Comparison of ENCODE assay signal across 18 cellular contexts in the genomic region with DNA sequence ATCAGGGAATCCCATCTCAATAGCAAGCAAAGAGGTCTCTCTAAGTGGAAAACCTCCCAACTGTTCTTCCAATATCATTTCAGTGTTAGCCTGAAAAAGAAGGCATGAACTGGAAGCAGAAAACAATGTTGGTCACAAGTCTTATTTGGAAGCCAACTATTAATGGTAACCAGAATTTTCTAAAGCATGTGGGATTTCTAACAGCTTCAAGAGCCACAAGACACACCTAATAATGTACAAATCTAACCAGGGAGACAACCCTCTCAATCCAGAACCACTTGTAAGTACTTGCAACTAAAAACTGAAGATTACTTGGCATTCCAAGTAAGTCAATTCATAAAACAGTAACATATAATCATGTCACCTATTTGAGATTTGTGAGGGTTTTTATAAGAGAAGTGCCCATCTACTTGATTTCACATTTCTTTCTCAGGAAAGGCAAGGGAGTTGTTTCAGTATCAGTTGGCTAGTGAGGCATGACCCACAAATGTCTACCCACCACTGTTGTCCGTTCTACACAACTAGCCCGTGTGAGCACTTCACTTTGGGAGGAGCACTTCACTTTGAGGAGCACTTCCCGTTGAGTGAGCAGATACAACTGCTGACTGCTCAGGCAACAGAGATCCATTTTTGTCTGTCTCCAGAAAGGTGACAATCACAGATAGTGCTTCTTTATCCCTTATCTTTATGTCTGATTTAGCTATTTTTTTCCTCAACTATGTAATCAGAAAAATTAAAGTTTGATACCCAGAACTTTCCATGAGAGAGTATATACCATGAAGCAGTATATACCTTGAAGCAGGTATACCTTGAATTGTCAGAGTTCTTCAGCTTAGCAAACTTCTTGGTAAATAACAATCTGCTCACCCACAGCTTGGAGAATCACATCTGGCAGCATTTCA. TPM values are rescaled to one million over a fixed set of nuclear protein-coding genes. Genes with fewer than 3 reads are reported as not detected.
DNase-seq lines count a peak whose midpoint lies in the region; ATAC-seq, FAIRE-seq and TF ChIP-seq lines count a peak whose summit lies in the region.
"Had no signal": no experiment of that assay in that cellular context is flagged by ENCODE, and none has a peak within 500 bp of the region (broad histone marks: within the 10 kb centered on the region; RNA-seq: fewer than 3 reads in every experiment).

No MANE protein-coding gene starts in this region.

- peak overlapping the region; percentile 65 for H3K9ac ChIP-seq in adipocyte (ENCODE audit: low read length)
- H3K9ac ChIP-seq in mesenchymal stem cell (ENCODE audit: low read length), result no peak overlapping the region

- H3K36me3 Mint-ChIP-seq in activated CD8-positive, alpha-beta memory T cell treated with anti-CD3 and anti-CD28 coated beads, Interleukin-2, amount 10 ng/mL, durations not matched to agents 7 days and 5 days, result peaks cover 35% of the 10 kb centered on the region
- H3K36me3 Mint-ChIP-seq in nephron progenitor cell (ENCODE audit: low read depth), result peaks cover 36% of the 10 kb centered on the region

- no peak overlapping the region for H2AFZ ChIP-seq in mesenchymal stem cell (ENCODE audit: low read depth, low read length)
- H2AFZ ChIP-seq: PC-9 had no signal

- TF ChIP-seq POLR2A in GM12891 (IDR thresholded peaks at IDR 0.05; ENCODE audit: low read depth, low read length), result no peak

- no peak for ATAC-seq in thoracic aorta (ENCODE audit: insufficient number of reproducible peaks, low FRiP score, low read depth)
- no peak for ATAC-seq in activated CD8-positive, alpha-beta memory T cell treated with anti-CD3 and anti-CD28 coated beads, Interleukin-2, amount 10 ng/mL, durations not matched to agents 7 days and 5 days
- ATAC-seq: effector memory CD8-positive, alpha-beta T cell; left cardiac atrium had no signal

- peak overlapping the region; percentile 83 for H3K27ac ChIP-seq in mesenchymal stem cell (ENCODE audit: low read length, poor library complexity, severe bottlenecking)
- peak overlapping the region; percentile 34 to 41 for H3K27ac ChIP-seq in thoracic aorta
- H3K27ac ChIP-seq: PC-9 had no signal

- H3K4me1 Mint-ChIP-seq in activated CD8-positive, alpha-beta memory T cell treated with anti-CD3 and anti-CD28 coated beads, Interleukin-2, amount 10 ng/mL, durations not matched to agents 7 days and 5 days, result peaks cover 26% of the 10 kb centered on the region
- no peaks in the 10 kb centered on the region for H3K4me1 Mint-ChIP-seq in nephron progenitor cell

- H4K8ac ChIP-seq in mesenchymal stem cell (ENCODE audit: low read length), result no peak overlapping the region

- no peak overlapping the region for H2BK120ac ChIP-seq in mesenchymal stem cell (ENCODE audit: low read depth, low read length)

- no peaks in the 10 kb centered on the region for H3K9me3 Mint-ChIP-seq in activated CD8-positive, alpha-beta memory T cell treated with anti-CD3 and anti-CD28 coated beads, Interleukin-2, amount 10 ng/mL, durations not matched to agents 7 days and 5 days (ENCODE audit: low read depth)
- H3K9me3 Mint-ChIP-seq in nephron progenitor cell, result no peaks in the 10 kb centered on the region
- H3K9me3 Mint-ChIP-seq: activated T-cell treated with anti-CD3 and anti-CD28 coated beads, Interleukin-2, amount 50 U/mL, for 24 hours; CD4-positive, CD25-positive, alpha-beta regulatory T cell; central memory CD8-positive, alpha-beta T cell; effector memory CD8-positive, alpha-beta T cell had no signal

- peak overlapping the region; percentile 69 for H2BK5ac ChIP-seq in mesenchymal stem cell (ENCODE audit: low read depth, low read length, poor library complexity, severe bottlenecking)

- H2BK12ac ChIP-seq in mesenchymal stem cell (ENCODE audit: low read length in 2 of 2), result no peak overlapping the region

- no peak overlapping the region for H3K27ac Mint-ChIP-seq in activated CD8-positive, alpha-beta memory T cell treated with anti-CD3 and anti-CD28 coated beads, Interleukin-2, amount 10 ng/mL, durations not matched to agents 7 days and 5 days
- H3K27ac Mint-ChIP-seq in nephron progenitor cell, result no peak overlapping the region
- H3K27ac Mint-ChIP-seq: activated naive CD8-positive, alpha-beta T cell; activated T-cell treated with anti-CD3 and anti-CD28 coated beads, Interleukin-2, amount 50 U/mL, for 24 hours; CD4-positive, CD25-positive, alpha-beta regulatory T cell had no signal

- H4K91ac ChIP-seq in mesenchymal stem cell (ENCODE audit: low read length), result no peak overlapping the region

- no peak overlapping the region for H3K14ac ChIP-seq in mesenchymal stem cell (ENCODE audit: low read length in 2 of 2)

- H3K27me3 Mint-ChIP-seq in activated CD8-positive, alpha-beta memory T cell treated with anti-CD3 and anti-CD28 coated beads, Interleukin-2, amount 10 ng/mL, durations not matched to agents 7 days and 5 days, result no peaks in the 10 kb centered on the region
- H3K27me3 Mint-ChIP-seq in nephron progenitor cell (ENCODE audit: low read depth, poor library complexity), result no peaks in the 10 kb centered on the region
- H3K27me3 Mint-ChIP-seq: activated naive CD8-positive, alpha-beta T cell; activated T-cell treated with anti-CD3 and anti-CD28 coated beads, Interleukin-2, amount 50 U/mL, for 24 hours; CD4-positive, CD25-positive, alpha-beta regulatory T cell; central memory CD8-positive, alpha-beta T cell; effector memory CD8-positive, alpha-beta T cell had no signal

- H3K18ac ChIP-seq in mesenchymal stem cell (ENCODE audit: low read depth in 1 of 2, low read length in 2 of 2), result no peak overlapping the region

- no peak overlapping the region for H2AK5ac ChIP-seq in mesenchymal stem cell (ENCODE audit: low read length, severe bottlenecking)

- no peak for TF ChIP-seq CTCF in thoracic aorta (IDR thresholded peaks at IDR 0.05)
- TF ChIP-seq CTCF in nephron progenitor cell (IDR thresholded peaks at IDR 0.05), result no peak

- H3K27me3 ChIP-seq in adipocyte (replicated peaks; ENCODE audit: control insufficient read depth, insufficient read depth, low read length) (no peaks in the 10 kb centered on the region), mesenchymal stem cell (ENCODE audit: control insufficient read depth in 1 of 2, insufficient read depth in 1 of 2, low read length in 2 of 2) (no peaks in the 10 kb centered on the region), thoracic aorta (replicated peaks; ENCODE audit: insufficient read depth) (no peaks in the 10 kb centered on the region)

- H3K4me3 Mint-ChIP-seq in activated CD8-positive, alpha-beta memory T cell treated with anti-CD3 and anti-CD28 coated beads, Interleukin-2, amount 10 ng/mL, durations not matched to agents 7 days and 5 days, result no peak overlapping the region
- H3K4me3 Mint-ChIP-seq in nephron progenitor cell, result no peak overlapping the region
- H3K4me3 Mint-ChIP-seq: activated naive CD8-positive, alpha-beta T cell; activated T-cell treated with anti-CD3 and anti-CD28 coated beads, Interleukin-2, amount 50 U/mL, for 24 hours; CD4-positive, CD25-positive, alpha-beta regulatory T cell; central memory CD8-positive, alpha-beta T cell; effector memory CD8-positive, alpha-beta T cell had no signal

- DNase-seq in GM12891 (ENCODE audit: insufficient read length, low spot score) (no peak), adipocyte (ENCODE audit: low read depth) (no peak), mesenchymal stem cell (peak; percentile 11), thoracic aorta (ENCODE audit: low spot score) (no peak), nephron progenitor cell (no peak)
- DNase-seq in central memory CD4-positive, alpha-beta T cell, result no peak
- no peak for DNase-seq in activated CD8-positive, alpha-beta memory T cell treated with anti-CD3 and anti-CD28 coated beads, Interleukin-2, amount 10 ng/mL, durations not matched to agents 7 days and 5 days
- DNase-seq: activated CD4-positive, alpha-beta T cell treated with anti-CD3 and anti-CD28 coated beads, Interleukin-2, amount 50 U/mL, for 4 hours; activated T-cell treated with anti-CD3 and anti-CD28 coated beads, Interleukin-2, amount 50 U/mL, for 24 hours; CD4-positive, CD25-positive, alpha-beta regulatory T cell; effector memory CD8-positive, alpha-beta T cell; left cardiac atrium; NCI-H187 treated with DMSO at 0.1 percent for 48 hours; NCI-H526 treated with DMSO at 0.1 percent for 48 hours; PC-9; substantia nigra had no signal

- H3K9me3 ChIP-seq in adipocyte (ENCODE audit: control insufficient read depth, low read length), result no peaks in the 10 kb centered on the region
- no peaks in the 10 kb centered on the region for H3K9me3 ChIP-seq in mesenchymal stem cell (ENCODE audit: control insufficient read depth, low read length)
- no peaks in the 10 kb centered on the region for H3K9me3 ChIP-seq in thoracic aorta

- peak overlapping the region; percentile 40 for H3K4me3 ChIP-seq in adipocyte (ENCODE audit: low read length)
- no peak overlapping the region for H3K4me3 ChIP-seq in mesenchymal stem cell (ENCODE audit: insufficient read depth in 1 of 2, low read depth in 1 of 2, low read length in 2 of 2)
- H3K4me3 ChIP-seq in thoracic aorta, result no peak overlapping the region
- H3K4me3 ChIP-seq: PC-9 had no signal

- no peak overlapping the region for H3K4ac ChIP-seq in mesenchymal stem cell (ENCODE audit: low read depth in 1 of 2, low read length in 2 of 2)

- H3K4me1 ChIP-seq in adipocyte (ENCODE audit: control insufficient read depth, insufficient read depth, low read length), result peaks cover 33% of the 10 kb centered on the region
- peaks cover 6% of the 10 kb centered on the region for H3K4me1 ChIP-seq in mesenchymal stem cell (ENCODE audit: control insufficient read depth, insufficient read depth, low read depth, low read length)
- peaks cover 31 to 56% of the 10 kb centered on the region in 2 donors for H3K4me1 ChIP-seq in thoracic aorta (ENCODE audit: control insufficient read depth in 1 of 2, low read depth in 2 of 2)

- no peak overlapping the region for H3K4me2 ChIP-seq in mesenchymal stem cell (ENCODE audit: low read length, poor library complexity, severe bottlenecking)
- H3K4me2 ChIP-seq: PC-9 had no signal

- FAIRE-seq in GM12891 (lab: Jason Lieb, UNC), result peak; percentile 75

- CTCF ChIA-PET in activated CD8-positive, alpha-beta memory T cell treated with anti-CD3 and anti-CD28 coated beads, Interleukin-2, amount 10 ng/mL, durations not matched to agents 7 days and 5 days (lab: Charles Lee), result interaction anchor here (1.2 to 1.3 kb wide), 2 partner anchors 10 to 29 kb away, joined by 3 to 4 read pairs; no protein-coding TSS in a partner anchor

- peaks cover 14% of the 10 kb centered on the region for H3K79me1 ChIP-seq in mesenchymal stem cell (replicated peaks; ENCODE audit: low read length, poor library complexity, severe bottlenecking)

- H3K36me3 ChIP-seq in adipocyte (ENCODE audit: control insufficient read depth, insufficient read depth, low read length, severe bottlenecking) (no peaks in the 10 kb centered on the region), mesenchymal stem cell (ENCODE audit: control insufficient read depth in 1 of 2, insufficient read depth in 2 of 2, low read depth in 1 of 2, low read length in 2 of 2) (no peaks in the 10 kb centered on the region), thoracic aorta (no peaks in the 10 kb centered on the region)

- WGBS in mesenchymal stem cell, result 88% methylated on average over 3 of the region's 3 CpGs

- no peak overlapping the region for H2BK15ac ChIP-seq in mesenchymal stem cell (ENCODE audit: low read depth, poor library complexity, severe bottlenecking)

- no peak overlapping the region for H3K23ac ChIP-seq in mesenchymal stem cell (ENCODE audit: low read length in 2 of 2)

RNA-seq across cellular contexts. Expression of a gene that starts 11.1 kb away (rescaled TPM):
- 10.9 TPM for polyA plus RNA-seq in GM12891 (2012; ENCODE audit: low read depth, missing spikeins)
- 11.2 TPM for polyA plus RNA-seq in mesenchymal stem cell (2013, experiment 1 of 2)
- 10.8 TPM for polyA plus RNA-seq in mesenchymal stem cell (2013, experiment 2 of 2)
- 10 to 100 TPM; 23.0 to 25.5 TPM for total RNA-seq in thoracic aorta
- total RNA-seq in activated CD8-positive, alpha-beta memory T cell treated with anti-CD3 and anti-CD28 coated beads, Interleukin-2, amount 10 ng/mL, durations not matched to agents 7 days and 5 days, result 10 to 100 TPM; 16.9 to 24.1 TPM

RNA-seq across cellular contexts. Expression of a gene that starts 22.2 kb away (rescaled TPM):
- polyA plus RNA-seq in GM12891 (2012; ENCODE audit: low read depth, missing spikeins), result 24.6 TPM
- polyA plus RNA-seq in mesenchymal stem cell (2013, experiment 1 of 2), result 2.2 TPM
- polyA plus RNA-seq in mesenchymal stem cell (2013, experiment 2 of 2), result 2.2 TPM
- total RNA-seq in thoracic aorta, result 10 to 100 TPM; 19.6 to 30.0 TPM
- 10 to 100 TPM; 38.7 to 41.2 TPM for total RNA-seq in activated CD8-positive, alpha-beta memory T cell treated with anti-CD3 and anti-CD28 coated beads, Interleukin-2, amount 10 ng/mL, durations not matched to agents 7 days and 5 days
